In the genomic region with DNA sequence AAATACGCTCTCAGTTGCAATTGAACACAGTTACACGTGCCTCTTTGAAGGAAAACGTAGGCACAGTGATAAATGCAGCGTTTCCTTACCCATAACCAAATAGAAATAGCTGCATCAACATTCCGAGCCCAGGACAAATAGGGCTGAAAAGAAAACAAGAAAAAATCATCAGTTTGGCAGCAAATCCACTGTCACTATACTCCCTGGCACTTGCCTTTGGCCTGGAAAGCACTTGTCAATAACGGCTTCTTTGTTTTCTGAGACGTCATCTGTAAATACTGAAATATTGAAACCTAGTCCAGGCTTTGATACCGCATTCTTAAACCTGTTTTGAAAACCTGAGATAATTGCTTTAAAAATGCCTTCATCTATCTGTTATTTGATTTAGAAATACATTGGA, we compare ENCODE assay signal across 25 cellular contexts.
A peak's percentile ranks its signal among the peaks of the same experiment; 100 is the strongest.
DNase-seq lines count a peak whose midpoint lies in the region; ATAC-seq and TF ChIP-seq lines count a peak whose summit lies in the region.
"Had no signal": no experiment of that assay in that cellular context is flagged by ENCODE, and none has a peak within 500 bp of the region (broad histone marks: within the 10 kb centered on the region; RNA-seq: fewer than 3 reads in every experiment).

No MANE protein-coding gene starts in this region.

- no peaks in the 10 kb centered on the region for H3K9me3 ChIP-seq in subcutaneous abdominal adipose tissue (ENCODE audit: control insufficient read depth in 5 of 5, low read length in 5 of 5)
- H3K9me3 ChIP-seq: upper lobe of left lung had no signal

- H3K27ac ChIP-seq in foreskin keratinocyte: peak overlapping the region; percentile 31
- peak overlapping the region; percentile 44 for H3K27ac ChIP-seq in subcutaneous abdominal adipose tissue (ENCODE audit: low read depth, low read length)
- H3K27ac ChIP-seq: 22Rv1, brain microvascular endothelial cell, C4-2B, skin epidermis, upper lobe of left lung had no signal

- H3K36me3 ChIP-seq in subcutaneous abdominal adipose tissue (ENCODE audit: control insufficient read depth in 5 of 5, insufficient read depth in 5 of 5, low read length in 5 of 5): no peaks in the 10 kb centered on the region
- H3K36me3 ChIP-seq: brain microvascular endothelial cell, upper lobe of left lung had no signal

- H3K27me3 ChIP-seq in foreskin keratinocyte: no peaks in the 10 kb centered on the region
- no peaks in the 10 kb centered on the region for H3K27me3 ChIP-seq in subcutaneous abdominal adipose tissue (ENCODE audit: control insufficient read depth in 5 of 5, insufficient read depth in 4 of 5, low read length in 5 of 5)
- H3K27me3 ChIP-seq: brain microvascular endothelial cell, upper lobe of left lung had no signal

- H3K4me1 ChIP-seq in foreskin keratinocyte (peaks cover 15% of the 10 kb centered on the region), subcutaneous abdominal adipose tissue (ENCODE audit: control insufficient read depth in 5 of 5, insufficient read depth in 5 of 5, low read length in 5 of 5) (peaks cover 15 to 56% (median 39%) of the 10 kb centered on the region in 5 donors)

- no peak overlapping the region for H3K4me3 ChIP-seq in subcutaneous abdominal adipose tissue (ENCODE audit: low read depth in 1 of 5, low read length in 5 of 5)
- H3K4me3 ChIP-seq: skin epidermis, upper lobe of left lung had no signal

- TF ChIP-seq CTCF in foreskin keratinocyte (conservative IDR thresholded peaks at IDR 0.05): no peak

- ATAC-seq in foreskin keratinocyte: no peak
- no peak for ATAC-seq in GM21390 (IDR thresholded peaks at IDR 0.05; ENCODE audit: unreplicated experiment)
- no peak for ATAC-seq in GM19023 (IDR thresholded peaks at IDR 0.05; ENCODE audit: unreplicated experiment)
- ATAC-seq in HG03039 (IDR thresholded peaks at IDR 0.05; ENCODE audit: unreplicated experiment): no peak
- ATAC-seq: HCT116; stimulated activated memory B cell treated with anti-CD40 and anti-IgM and Interleukin-4, amounts not matched to agents 10 μg/mL and 1 μg/mL and 100 μg/mL, for 72 hours; WTC11 had no signal

- H3K9ac ChIP-seq in subcutaneous abdominal adipose tissue (ENCODE audit: low read length in 5 of 5): no peak overlapping the region

- DNase-seq in NCI-H2029 treated with DMSO at 0.1 percent for 48 hours (lab: John Stamatoyannopoulos, UW) (peak; percentile 24), NCI-H2029 (lab: John Stamatoyannopoulos, UW) (no peak), foreskin keratinocyte (no peak), midbrain (lab: John Stamatoyannopoulos, UW) (peak; percentile 7)
- DNase-seq: activated CD4-positive, alpha-beta T cell treated with anti-CD3 and anti-CD28 coated beads, Interleukin-2, amount 10 ng/mL, durations not matched to agents 24 days and 14 days; amniotic stem cell; brain microvascular endothelial cell; cerebellar nuclear complex; COR-L47; naive B cell; NCI-H1048; NCI-H1694; NCI-H748 treated with DMSO at 0.1 percent for 48 hours; SK-N-SH; upper lobe of left lung had no signal

Comparison
In these comparisons a context has a peak if more than half of its experiments do, and no peak if none do; other contexts are left out.
1. DNase-seq: peak in NCI-H2029 treated with DMSO at 0.1 percent for 48 hours (single experiment) and midbrain (single experiment); none in NCI-H2029 (single experiment) and foreskin keratinocyte (0 of 2).